In genomic region chr6:30990422-30991086, GRCh38 we compare ENCODE assay signal across 10 cellular contexts. TPM values are rescaled to one million over a fixed set of nuclear protein-coding genes. Genes with fewer than 3 reads are reported as not detected.
A peak's percentile ranks its signal among the peaks of the same experiment; 100 is the strongest.
DNase-seq lines count a peak whose midpoint lies in the region; ATAC-seq and TF ChIP-seq lines count a peak whose summit lies in the region.
"Had no signal": no experiment of that assay in that cellular context is flagged by ENCODE, and none has a peak within 500 bp of the region (broad histone marks: within the 10 kb centered on the region; RNA-seq: fewer than 3 reads in every experiment).

No MANE protein-coding gene starts in this region.

- H3K9me3 Mint-ChIP-seq in T-helper 1 cell treated with Interleukin-12 subunit alpha and Interleukin-12 subunit beta and Interleukin-4 antibody, amounts not matched to agents 30 μg/mL and 1 μg/mL, for 36 hours = no peaks in the 10 kb centered on the region
- no peaks in the 10 kb centered on the region for H3K9me3 Mint-ChIP-seq in type B pancreatic cell

- peak overlapping the region; percentile 79 for H3K4me3 Mint-ChIP-seq in T-helper 1 cell treated with Interleukin-12 subunit alpha and Interleukin-12 subunit beta and Interleukin-4 antibody, amounts not matched to agents 30 μg/mL and 1 μg/mL, for 36 hours
- H3K4me3 Mint-ChIP-seq in type B pancreatic cell = no peak overlapping the region

- no peaks in the 10 kb centered on the region for H3K36me3 Mint-ChIP-seq in T-helper 1 cell treated with Interleukin-12 subunit alpha and Interleukin-12 subunit beta and Interleukin-4 antibody, amounts not matched to agents 30 μg/mL and 1 μg/mL, for 36 hours (ENCODE audit: low read depth)
- no peaks in the 10 kb centered on the region for H3K36me3 Mint-ChIP-seq in type B pancreatic cell

- peaks cover 10% of the 10 kb centered on the region for H3K4me1 Mint-ChIP-seq in T-helper 1 cell treated with Interleukin-12 subunit alpha and Interleukin-12 subunit beta and Interleukin-4 antibody, amounts not matched to agents 30 μg/mL and 1 μg/mL, for 36 hours (ENCODE audit: low read depth)
- H3K4me1 Mint-ChIP-seq in type B pancreatic cell (ENCODE audit: unreplicated experiment) = no peaks in the 10 kb centered on the region

- peak overlapping the region; percentile 73 for H3K27ac Mint-ChIP-seq in T-helper 1 cell treated with Interleukin-12 subunit alpha and Interleukin-12 subunit beta and Interleukin-4 antibody, amounts not matched to agents 30 μg/mL and 1 μg/mL, for 36 hours
- peak overlapping the region; percentile 5 for H3K27ac Mint-ChIP-seq in type B pancreatic cell

- no peak for TF ChIP-seq POLR2A in erythroblast (IDR thresholded peaks at IDR 0.05; ENCODE audit: low read length)

- no peaks in the 10 kb centered on the region for H3K27me3 Mint-ChIP-seq in T-helper 1 cell treated with Interleukin-12 subunit alpha and Interleukin-12 subunit beta and Interleukin-4 antibody, amounts not matched to agents 30 μg/mL and 1 μg/mL, for 36 hours (ENCODE audit: low read depth)
- H3K27me3 Mint-ChIP-seq in type B pancreatic cell = no peaks in the 10 kb centered on the region

- ATAC-seq in esophagus mucosa = peak; percentile 32
- ATAC-seq in GM18868 (IDR thresholded peaks at IDR 0.05; ENCODE audit: unreplicated experiment) = no peak

- DNase-seq in stimulated activated CD4-positive, alpha-beta T cell treated with anti-CD3 and anti-CD28 coated beads, Interleukin-15, amount 100 ng/mL, for 24 hours = peak; percentile 16
- DNase-seq in stimulated activated CD4-positive, alpha-beta T cell treated with anti-CD3 and anti-CD28 coated beads, Interleukin-1b, Interleukin-23, amount 100 ng/mL, for 48 hours = no peak
- DNase-seq in type B pancreatic cell (ENCODE audit: extremely low spot score, unreplicated experiment) = no peak
- DNase-seq in erythroblast (lab: John Stamatoyannopoulos, UW) = no peak
- no peak for DNase-seq in AML-193 (lab: John Stamatoyannopoulos, UW)
- DNase-seq: NCI-H1694 treated with DMSO at 0.1 percent for 48 hours had no signal

- TF ChIP-seq CTCF in type B pancreatic cell (conservative IDR thresholded peaks at IDR 0.05) = no peak

RNA-seq across cellular contexts. Expression of gene MUC21, which starts 7.0 kb away (rescaled TPM):
- total RNA-seq in esophagus mucosa = 721 TPM
- 0.43 and 0.65 TPM in 2 replicates for total RNA-seq in type B pancreatic cell (ENCODE audit: low replicate concordance)
- total RNA-seq: Peyer's patch had no signal

RNA-seq across cellular contexts. Expression of gene MUC22, which starts 19.7 kb away (rescaled TPM):
- 0.88 TPM for total RNA-seq in esophagus mucosa
- 1.6 and 4.9 TPM in 2 replicates for total RNA-seq in type B pancreatic cell (ENCODE audit: low replicate concordance)
- total RNA-seq: Peyer's patch had no signal

RNA-seq across cellular contexts. Expression of gene MUCL3, which starts 49.8 kb away (rescaled TPM):
- total RNA-seq in esophagus mucosa = 1.00 TPM
- 0.31 and 3.5 TPM in 2 replicates for total RNA-seq in type B pancreatic cell (ENCODE audit: low replicate concordance)

RNA-seq across cellular contexts. Expression of gene SFTA2, which starts 58.6 kb away (rescaled TPM):
- total RNA-seq in esophagus mucosa (9.0 TPM), type B pancreatic cell (ENCODE audit: low replicate concordance) (2.7 and 3.6 TPM in 2 replicates)
- total RNA-seq: Peyer's patch had no signal

Comparison
In these comparisons a context has a peak if more than half of its experiments do, and no peak if none do; other contexts are left out.
1. RNA of gene MUC21, which starts 7.0 kb away (total RNA-seq): 721 TPM in esophagus mucosa (single experiment); 0.43 to 0.65 TPM in type B pancreatic cell; every median in the first group is over 100 times any median in the second.